In the genomic region with DNA sequence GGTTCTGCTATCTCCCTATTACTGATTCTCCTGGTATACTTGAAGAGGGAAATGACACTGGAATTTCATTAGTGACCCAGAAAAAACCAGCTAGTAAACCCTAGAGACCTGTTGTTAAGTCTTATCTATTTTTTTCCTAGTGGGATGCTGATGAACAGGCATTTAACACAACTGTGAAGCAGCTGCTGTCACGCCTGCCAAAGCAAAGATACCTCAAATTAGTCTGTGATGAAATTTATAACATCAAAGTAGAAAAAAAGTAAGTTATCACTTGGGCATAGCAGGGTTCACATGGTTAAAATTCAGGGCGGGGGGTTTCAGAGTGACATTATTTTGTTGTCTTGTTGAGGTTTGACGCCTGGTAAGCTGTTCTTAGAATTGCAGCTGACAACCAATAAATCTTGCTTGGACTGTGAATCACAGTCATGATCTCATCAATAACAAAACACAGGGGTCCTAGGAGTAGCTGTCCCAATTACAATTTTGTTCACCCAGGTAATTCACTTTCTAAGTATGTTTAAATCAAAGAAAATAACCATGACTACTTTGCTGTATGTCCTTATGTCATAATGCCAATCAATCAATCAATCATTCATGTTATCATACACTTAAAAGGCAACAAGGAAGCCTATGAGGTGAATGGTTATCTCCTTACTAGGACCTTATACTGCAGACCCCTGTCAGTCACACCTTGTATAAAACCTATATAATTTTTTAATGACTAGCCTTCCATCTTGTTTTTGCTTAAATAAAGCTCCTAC, we compare ENCODE assay signal across 2 cellular contexts.
TF ChIP-seq lines count a peak whose summit lies in the region.

No MANE protein-coding gene starts in this region.

TF ChIP-seq in PFSK-1, 5 proteins besides CTCF, POLR2A, EP300 and RAD21:
- no peak for TF ChIP-seq TAF1 (IDR thresholded peaks at IDR 0.05; ENCODE audit: borderline replicate concordance, insufficient read depth, low read length)
- 0 out of 2 replicates have a peak, but pooled peaks have one; percentile 35 for TF ChIP-seq POLR2AphosphoS5 (IDR thresholded peaks at IDR 0.05; ENCODE audit: low read depth, low read length)

TF ChIP-seq in GM12878, 131 proteins besides CTCF, POLR2A, EP300 and RAD21:
- TF ChIP-seq, protein P1, sequence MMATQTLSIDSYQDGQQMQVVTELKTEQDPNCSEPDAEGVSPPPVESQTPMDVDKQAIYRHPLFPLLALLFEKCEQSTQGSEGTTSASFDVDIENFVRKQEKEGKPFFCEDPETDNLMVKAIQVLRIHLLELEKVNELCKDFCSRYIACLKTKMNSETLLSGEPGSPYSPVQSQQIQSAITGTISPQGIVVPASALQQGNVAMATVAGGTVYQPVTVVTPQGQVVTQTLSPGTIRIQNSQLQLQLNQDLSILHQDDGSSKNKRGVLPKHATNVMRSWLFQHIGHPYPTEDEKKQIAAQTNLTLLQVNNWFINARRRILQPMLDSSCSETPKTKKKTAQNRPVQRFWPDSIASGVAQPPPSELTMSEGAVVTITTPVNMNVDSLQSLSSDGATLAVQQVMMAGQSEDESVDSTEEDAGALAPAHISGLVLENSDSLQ (IDR thresholded peaks at IDR 0.05): peak; percentile 48; the same call in 1 of the 2 replicates
- TF ChIP-seq MTA3 (IDR thresholded peaks at IDR 0.05; ENCODE audit: borderline replicate concordance, low read length): no peak
